21 cellular contexts compared by ENCODE assay signal in the genomic region with DNA sequence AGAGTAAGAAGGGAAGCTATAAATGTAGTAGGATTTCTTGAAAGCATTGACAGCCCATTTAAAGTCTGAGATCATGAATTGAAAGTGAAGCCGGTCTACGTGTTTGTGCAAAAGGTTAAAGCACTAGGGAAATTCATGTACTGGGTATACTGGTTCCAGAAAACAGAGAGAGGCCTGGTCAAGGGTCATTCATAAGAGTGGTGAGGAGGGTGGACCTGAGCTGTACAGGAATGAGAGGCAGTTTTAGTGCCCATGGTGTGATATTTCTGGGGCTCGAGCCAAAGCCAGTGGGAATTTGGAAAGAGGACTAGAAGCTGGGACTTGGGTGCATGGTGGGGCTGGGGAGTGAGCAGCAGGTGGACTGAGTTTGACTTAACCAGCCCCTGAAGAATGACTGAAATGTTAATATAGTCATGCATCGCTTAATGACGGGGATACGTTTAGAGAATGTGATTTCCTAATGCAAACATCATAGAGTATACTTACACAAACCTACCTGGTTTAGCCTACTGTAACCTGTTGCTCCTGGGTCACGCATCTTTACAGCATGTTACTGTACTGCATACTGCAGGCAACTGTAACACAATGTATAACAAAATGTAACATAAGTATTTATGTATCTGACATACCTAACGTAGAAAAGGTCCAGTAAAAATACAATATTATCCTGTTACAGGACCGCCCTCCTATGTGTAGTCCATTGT.
A peak's percentile ranks its signal among the peaks of the same experiment; 100 is the strongest.
DNase-seq lines count a peak whose midpoint lies in the region; ATAC-seq, FAIRE-seq and TF ChIP-seq lines count a peak whose summit lies in the region.
"Had no signal": no experiment of that assay in that cellular context is flagged by ENCODE, and none has a peak within 500 bp of the region (broad histone marks: within the 10 kb centered on the region; RNA-seq: fewer than 3 reads in every experiment).

No MANE protein-coding gene starts in this region.

- H3K27ac ChIP-seq in left ventricle myocardium inferior (replicated peaks) = no peak overlapping the region
- no peak overlapping the region for H3K27ac ChIP-seq in HEK293 (ENCODE audit: extremely low read depth, low read depth, low read length)
- no peak overlapping the region for H3K27ac ChIP-seq in left lung
- H3K27ac ChIP-seq: GM23248 had no signal

- TF ChIP-seq CTCF in left ventricle myocardium inferior (IDR thresholded peaks at IDR 0.05; ENCODE audit: borderline replicate concordance) = no peak
- TF ChIP-seq CTCF in HEK293 (tag by site-specific recombination; IDR thresholded peaks at IDR 0.05) = no peak
- no peak for TF ChIP-seq CTCF in left lung (IDR thresholded peaks at IDR 0.05)

- POLR2A ChIA-PET in HEK293 (lab: Yijun Ruan, JAX) = no interaction called here

- intact Hi-C loops in Right ventricle myocardium superior (cut with DNase I) (no loop called here), left ventricle myocardium inferior (cut with micrococcal nuclease) (no loop called here), left lung (cut with DNase I) (no loop called here)

- H3K4me3 ChIP-seq in left ventricle myocardium inferior (no peak overlapping the region), HEK293 (ENCODE audit: low read depth, low read length) (no peak overlapping the region), left lung (no peak overlapping the region)
- H3K4me3 ChIP-seq: GM23248, MG63 had no signal

- H3K27me3 ChIP-seq in left ventricle myocardium inferior (ENCODE audit: low read depth) (no peaks in the 10 kb centered on the region), left lung (no peaks in the 10 kb centered on the region)
- H3K27me3 ChIP-seq: MG63 had no signal

- no peaks in the 10 kb centered on the region for H3K36me3 ChIP-seq in left ventricle myocardium inferior
- no peaks in the 10 kb centered on the region for H3K36me3 ChIP-seq in HEK293 (ENCODE audit: control insufficient read depth in 2 of 2, insufficient read depth in 1 of 2, low read length in 2 of 2)
- H3K36me3 ChIP-seq in left lung = no peaks in the 10 kb centered on the region
- H3K36me3 ChIP-seq: MG63 had no signal

- no peaks in the 10 kb centered on the region for H3K9me3 ChIP-seq in left ventricle myocardium inferior (replicated peaks)
- no peaks in the 10 kb centered on the region for H3K9me3 ChIP-seq in HEK293 (ENCODE audit: control insufficient read depth, insufficient read depth, low read depth, low read length)
- no peaks in the 10 kb centered on the region for H3K9me3 ChIP-seq in left lung
- H3K9me3 ChIP-seq: MG63 had no signal

- FAIRE-seq in urothelium cell line (lab: Jason Lieb, UNC) = peak; percentile 27
- FAIRE-seq: GM18507, HTR-8/SVneo had no signal

- no peak for DNase-seq in Right ventricle myocardium superior
- no peak for DNase-seq in left ventricle myocardium inferior
- DNase-seq in left lung = peak in 1 of 2 donors; percentile 46
- DNase-seq in urothelium cell line (ENCODE audit: low spot score) = no peak
- DNase-seq in stimulated activated CD8-positive, alpha-beta memory T cell treated with anti-CD3 and anti-CD28 coated beads, Interleukin-4, amount 100 ng/mL, for 48 hours = no peak
- no peak for DNase-seq in activated naive CD4-positive, alpha-beta T cell treated with anti-CD3 and anti-CD28 coated beads, Interleukin-2, amount 50 U/mL, for 16 hours
- DNase-seq: Calu3, DMS153, H7, KG1, MG63, NCI-H1105 treated with DMSO at 0.1 percent for 48 hours, NCI-H146, NCI-H1930, NCI-H2107, NCI-H524, RPMI8226 had no signal

- CTCF ChIA-PET in HEK293 (lab: Yijun Ruan, JAX) = interaction anchor here (0.5 to 3.3 kb wide), 5 partner anchors 10 to 1265 kb away, joined by 3 to 18 read pairs (median 4); no protein-coding TSS in a partner anchor

- ATAC-seq in Right ventricle myocardium superior (ENCODE audit: poor library complexity) (peak; percentile 42), left lung (peak; percentile 89)

- H3K4me1 ChIP-seq in left ventricle myocardium inferior (peaks cover 38% of the 10 kb centered on the region), HEK293 (ENCODE audit: control insufficient read depth, insufficient read depth, low read length) (no peaks in the 10 kb centered on the region), left lung (no peaks in the 10 kb centered on the region)

TF ChIP-seq in HEK293, 187 proteins besides CTCF, POLR2A, EP300 and RAD21:
- TF ChIP-seq ZNF623 (tag by site-specific recombination; IDR thresholded peaks at IDR 0.05) (no peak), ZNF133 (tag by site-specific recombination; IDR thresholded peaks at IDR 0.05) (no peak), ZNF23 (tag by site-specific recombination; IDR thresholded peaks at IDR 0.05; ENCODE audit: borderline replicate concordance) (no peak), SCRT2 (tag by site-specific recombination; IDR thresholded peaks at IDR 0.05) (peak; percentile 89), SCRT1 (tag by site-specific recombination; IDR thresholded peaks at IDR 0.05; ENCODE audit: borderline replicate concordance) (peak; percentile 72; the same call in 1 of the 2 replicates)
- TF ChIP-seq, protein P1, sequence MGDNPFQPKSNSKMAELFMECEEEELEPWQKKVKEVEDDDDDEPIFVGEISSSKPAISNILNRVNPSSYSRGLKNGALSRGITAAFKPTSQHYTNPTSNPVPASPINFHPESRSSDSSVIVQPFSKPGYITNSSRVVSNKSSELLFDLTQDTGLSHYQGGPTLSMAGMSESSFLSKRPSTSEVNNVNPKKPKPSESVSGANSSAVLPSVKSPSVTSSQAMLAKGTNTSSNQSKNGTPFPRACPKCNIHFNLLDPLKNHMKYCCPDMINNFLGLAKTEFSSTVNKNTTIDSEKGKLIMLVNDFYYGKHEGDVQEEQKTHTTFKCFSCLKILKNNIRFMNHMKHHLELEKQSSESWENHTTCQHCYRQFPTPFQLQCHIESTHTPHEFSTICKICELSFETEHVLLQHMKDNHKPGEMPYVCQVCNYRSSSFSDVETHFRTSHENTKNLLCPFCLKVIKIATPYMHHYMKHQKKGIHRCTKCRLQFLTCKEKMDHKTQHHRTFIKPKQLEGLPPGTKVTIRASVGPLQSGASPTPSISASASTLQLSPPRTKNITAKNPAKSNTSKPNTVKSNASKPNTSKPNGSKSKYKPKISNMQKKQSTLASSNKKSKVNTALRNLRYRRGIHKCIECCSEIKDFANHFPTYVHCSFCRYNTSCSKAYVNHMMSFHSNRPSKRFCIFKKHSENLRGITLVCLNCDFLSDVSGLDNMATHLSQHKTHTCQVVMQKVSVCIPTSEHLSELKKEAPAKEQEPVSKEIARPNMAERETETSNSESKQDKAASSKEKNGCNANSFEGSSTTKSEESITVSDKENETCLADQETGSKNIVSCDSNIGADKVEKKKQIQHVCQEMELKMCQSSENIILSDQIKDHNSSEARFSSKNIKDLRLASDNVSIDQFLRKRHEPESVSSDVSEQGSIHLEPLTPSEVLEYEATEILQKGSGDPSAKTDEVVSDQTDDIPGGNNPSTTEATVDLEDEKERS (tag by site-specific recombination; IDR thresholded peaks at IDR 0.05) = no peak
TF ChIP-seq in HEK293: peak in this region for 2.
